In genomic region chr11:33448461-33449130, GRCh38 we compare ENCODE assay signal across 21 cellular contexts.
"Had no signal": no experiment of that assay in that cellular context is flagged by ENCODE, and none has a peak within 500 bp of the region (broad histone marks: within the 10 kb centered on the region; RNA-seq: fewer than 3 reads in every experiment).

No MANE protein-coding gene starts in this region.

- H3K4me3 Mint-ChIP-seq: activated CD4-positive, alpha-beta T cell treated with anti-CD3 and anti-CD28 coated beads, Interleukin-2, amount 10 ng/mL, durations not matched to agents 24 days and 14 days; activated CD8-positive, alpha-beta T cell treated with anti-CD3 and anti-CD28 coated beads, Interleukin-2, amount 10 ng/mL, durations not matched to agents 7 days and 5 days; activated naive CD8-positive, alpha-beta T cell treated with anti-CD3 and anti-CD28 coated beads, Interleukin-2, amount 10 ng/mL, durations not matched to agents 7 days and 5 days; mesothelial cell of epicardium; nephron progenitor cell; T-helper 17 cell; WTC11 had no signal

- H3K27me3 ChIP-seq: right lobe of liver, tibial nerve, vagina had no signal

- H3K4me1 ChIP-seq: right lobe of liver, vagina had no signal

- ATAC-seq: activated CD8-positive, alpha-beta T cell treated with anti-CD3 and anti-CD28 coated beads, Interleukin-2, amount 10 ng/mL, durations not matched to agents 7 days and 5 days; esophagus mucosa; left ventricle myocardium superior; right lobe of liver; T-helper 17 cell; WTC11 had no signal

- H3K4me3 ChIP-seq: right lobe of liver, smooth muscle cell, tibial nerve, vagina had no signal

- H3K27ac Mint-ChIP-seq: activated CD4-positive, alpha-beta T cell treated with anti-CD3 and anti-CD28 coated beads, Interleukin-2, amount 10 ng/mL, durations not matched to agents 24 days and 14 days; activated CD8-positive, alpha-beta T cell treated with anti-CD3 and anti-CD28 coated beads, Interleukin-2, amount 10 ng/mL, durations not matched to agents 7 days and 5 days; activated naive CD8-positive, alpha-beta T cell treated with anti-CD3 and anti-CD28 coated beads, Interleukin-2, amount 10 ng/mL, durations not matched to agents 7 days and 5 days; mesothelial cell of epicardium; nephron progenitor cell; T-helper 17 cell; WTC11 had no signal

- H3K9me3 ChIP-seq: right lobe of liver, tibial nerve, vagina had no signal

- H3K9me3 Mint-ChIP-seq: activated CD4-positive, alpha-beta T cell treated with anti-CD3 and anti-CD28 coated beads, Interleukin-2, amount 10 ng/mL, durations not matched to agents 24 days and 14 days; mesothelial cell of epicardium; nephron progenitor cell; WTC11 had no signal

- H3K27ac ChIP-seq: right lobe of liver, tibial nerve, vagina had no signal

- H3K36me3 ChIP-seq: right lobe of liver, tibial nerve, vagina had no signal

- H3K4me2 ChIP-seq: smooth muscle cell had no signal

- H3K4me1 Mint-ChIP-seq: activated CD4-positive, alpha-beta T cell treated with anti-CD3 and anti-CD28 coated beads, Interleukin-2, amount 10 ng/mL, durations not matched to agents 24 days and 14 days; mesothelial cell of epicardium; T-helper 17 cell; WTC11 had no signal

- DNase-seq: activated CD4-positive, alpha-beta T cell treated with anti-CD3 and anti-CD28 coated beads, Interleukin-2, amount 10 ng/mL, durations not matched to agents 24 days and 14 days; activated CD8-positive, alpha-beta memory T cell treated with anti-CD3 and anti-CD28 coated beads, Interleukin-2, amount 50 U/mL, for 48 hours; activated CD8-positive, alpha-beta T cell treated with anti-CD3 and anti-CD28 coated beads, Interleukin-2, amount 10 ng/mL, durations not matched to agents 7 days and 5 days; activated naive CD8-positive, alpha-beta T cell treated with anti-CD3 and anti-CD28 coated beads, Interleukin-2, amount 10 ng/mL, durations not matched to agents 7 days and 5 days; head of caudate nucleus; kidney glomerular epithelial cell; left ventricle myocardium superior; nephron progenitor cell; occipital lobe; right lobe of liver; stimulated activated CD4-positive, alpha-beta T cell treated with anti-CD3 and anti-CD28 coated beads, Interleukin-4, amount 100 ng/mL, for 4 hours; stimulated activated CD8-positive, alpha-beta memory T cell treated with anti-CD3 and anti-CD28 coated beads, Interleukin-4, amount 100 ng/mL, for 48 hours; stimulated activated naive CD4-positive, alpha-beta T cell treated with Interleukin-2 at 50 U/mL for 16 hours; substantia nigra; T-helper 17 cell had no signal

- H3K36me3 Mint-ChIP-seq: mesothelial cell of epicardium, WTC11 had no signal
